In genomic region chr20:35653893-35654292, GRCh38 we compare ENCODE assay signal across 1 cellular context.
TF ChIP-seq lines count a peak whose summit lies in the region.

No MANE protein-coding gene starts in this region.

TF ChIP-seq in IMR-90, 13 proteins besides CTCF, POLR2A, EP300 and RAD21:
- no peak for TF ChIP-seq ELK1 (IDR thresholded peaks at IDR 0.05; ENCODE audit: borderline replicate concordance, low read depth, low read length)
- no peak for TF ChIP-seq MXI1 (IDR thresholded peaks at IDR 0.05; ENCODE audit: borderline replicate concordance, low read depth, low read length)
- no peak for TF ChIP-seq CHD1 (IDR thresholded peaks at IDR 0.05; ENCODE audit: low read depth, low read length)
- no peak for TF ChIP-seq MAFK (IDR thresholded peaks at IDR 0.05; ENCODE audit: low read depth, low read length)
- no peak for TF ChIP-seq RCOR1 (IDR thresholded peaks at IDR 0.05; ENCODE audit: insufficient replicate concordance, low read length)
- TF ChIP-seq RFX5 (IDR thresholded peaks at IDR 0.05; ENCODE audit: low read depth, low read length) = no peak
- no peak for TF ChIP-seq MAZ (IDR thresholded peaks at IDR 0.05; ENCODE audit: borderline replicate concordance, low read depth, low read length)
- TF ChIP-seq SMC3 (IDR thresholded peaks at IDR 0.05; ENCODE audit: low read depth, low read length) = no peak
- TF ChIP-seq CEBPB (IDR thresholded peaks at IDR 0.05; ENCODE audit: low read depth, low read length) = no peak
TF ChIP-seq in IMR-90: peak in this region for 0.
